ENCODE assay signal across 1 cellular context in the genomic region with DNA sequence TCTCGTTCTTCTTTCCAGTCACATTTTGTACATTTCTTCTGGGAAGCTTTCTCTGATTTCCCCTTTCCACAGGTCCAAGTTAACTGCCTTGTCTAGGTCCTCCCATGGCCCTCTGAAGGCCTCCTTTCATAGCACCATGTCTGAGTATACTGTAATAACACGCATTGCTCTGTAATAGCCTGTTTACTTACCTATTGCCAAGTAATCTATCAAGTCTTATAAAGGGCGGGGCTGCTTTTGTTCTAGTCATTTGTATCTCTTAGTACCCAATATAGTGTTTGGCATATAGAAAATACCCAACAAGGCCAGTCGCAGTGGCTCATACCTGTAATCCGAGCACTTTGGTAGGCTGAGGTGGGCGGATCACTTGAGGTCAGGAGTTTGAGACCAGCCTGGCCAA.
TF ChIP-seq lines count a peak whose summit lies in the region.

No MANE protein-coding gene starts in this region.

TF ChIP-seq in GM23338, 12 proteins besides CTCF, POLR2A, EP300 and RAD21 (continued from another document):
- TF ChIP-seq ZNF331 (CRISPR knock-in tag; IDR thresholded peaks at IDR 0.05; ENCODE audit: low read depth): no peak
- TF ChIP-seq, protein P1, sequence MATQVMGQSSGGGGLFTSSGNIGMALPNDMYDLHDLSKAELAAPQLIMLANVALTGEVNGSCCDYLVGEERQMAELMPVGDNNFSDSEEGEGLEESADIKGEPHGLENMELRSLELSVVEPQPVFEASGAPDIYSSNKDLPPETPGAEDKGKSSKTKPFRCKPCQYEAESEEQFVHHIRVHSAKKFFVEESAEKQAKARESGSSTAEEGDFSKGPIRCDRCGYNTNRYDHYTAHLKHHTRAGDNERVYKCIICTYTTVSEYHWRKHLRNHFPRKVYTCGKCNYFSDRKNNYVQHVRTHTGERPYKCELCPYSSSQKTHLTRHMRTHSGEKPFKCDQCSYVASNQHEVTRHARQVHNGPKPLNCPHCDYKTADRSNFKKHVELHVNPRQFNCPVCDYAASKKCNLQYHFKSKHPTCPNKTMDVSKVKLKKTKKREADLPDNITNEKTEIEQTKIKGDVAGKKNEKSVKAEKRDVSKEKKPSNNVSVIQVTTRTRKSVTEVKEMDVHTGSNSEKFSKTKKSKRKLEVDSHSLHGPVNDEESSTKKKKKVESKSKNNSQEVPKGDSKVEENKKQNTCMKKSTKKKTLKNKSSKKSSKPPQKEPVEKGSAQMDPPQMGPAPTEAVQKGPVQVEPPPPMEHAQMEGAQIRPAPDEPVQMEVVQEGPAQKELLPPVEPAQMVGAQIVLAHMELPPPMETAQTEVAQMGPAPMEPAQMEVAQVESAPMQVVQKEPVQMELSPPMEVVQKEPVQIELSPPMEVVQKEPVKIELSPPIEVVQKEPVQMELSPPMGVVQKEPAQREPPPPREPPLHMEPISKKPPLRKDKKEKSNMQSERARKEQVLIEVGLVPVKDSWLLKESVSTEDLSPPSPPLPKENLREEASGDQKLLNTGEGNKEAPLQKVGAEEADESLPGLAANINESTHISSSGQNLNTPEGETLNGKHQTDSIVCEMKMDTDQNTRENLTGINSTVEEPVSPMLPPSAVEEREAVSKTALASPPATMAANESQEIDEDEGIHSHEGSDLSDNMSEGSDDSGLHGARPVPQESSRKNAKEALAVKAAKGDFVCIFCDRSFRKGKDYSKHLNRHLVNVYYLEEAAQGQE (IDR thresholded peaks at IDR 0.05; ENCODE audit: unreplicated experiment): no peak
